In the genomic region with DNA sequence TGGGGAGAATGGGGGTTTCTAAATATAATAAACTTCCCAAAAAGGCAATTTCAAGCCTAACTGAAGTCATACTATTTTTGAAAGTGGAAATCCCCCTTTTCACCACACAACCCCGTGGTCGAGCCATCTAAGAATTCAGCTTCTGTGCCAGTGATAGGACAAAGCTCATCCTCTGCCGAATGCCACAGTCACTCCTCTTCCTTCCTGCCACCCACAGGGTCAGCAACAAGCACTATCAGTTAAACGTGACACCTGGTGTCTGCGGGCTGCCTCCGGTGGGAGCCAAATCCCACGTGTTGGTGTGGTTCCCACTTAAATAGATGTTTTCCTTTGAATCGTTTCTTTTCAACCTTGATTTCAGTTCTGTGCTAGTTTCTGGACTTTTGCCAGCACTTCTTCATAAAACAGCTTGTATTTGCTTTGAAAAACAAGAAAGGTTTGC, we compare ENCODE assay signal across 8 cellular contexts.
DNase-seq lines count a peak whose midpoint lies in the region; ATAC-seq lines count a peak whose summit lies in the region.

No MANE protein-coding gene starts in this region.

- ATAC-seq in GM18511 (IDR thresholded peaks at IDR 0.05; ENCODE audit: unreplicated experiment) (peak; percentile 95), HG02642 (IDR thresholded peaks at IDR 0.05; ENCODE audit: poor library complexity, unreplicated experiment) (peak; percentile 92)
- peak; percentile 98 to 100 for ATAC-seq in naive thymus-derived CD8-positive, alpha-beta T cell

- no peaks in the 10 kb centered on the region for H3K36me3 ChIP-seq in H7 (replicated peaks; ENCODE audit: control insufficient read depth, insufficient read depth, low read length)

- POLR2A ChIA-PET in naive thymus-derived CD8-positive, alpha-beta T cell (lab: Charles Lee) = interaction anchor here (0.9 to 2.0 kb wide), 7 partner anchors 11 to 117 kb away, joined by 3 to 11 read pairs (median 5); a partner anchor contains a TSS

- H3K4me3 Mint-ChIP-seq in naive thymus-derived CD8-positive, alpha-beta T cell = peak overlapping the region; percentile 38 to 81 (median 68)

- no peaks in the 10 kb centered on the region for H3K36me3 Mint-ChIP-seq in naive thymus-derived CD8-positive, alpha-beta T cell

- H3K27me3 Mint-ChIP-seq in naive thymus-derived CD8-positive, alpha-beta T cell = peaks cover 0 to 1% (median 0%) of the 10 kb centered on the region in 5 donors

- no peaks in the 10 kb centered on the region for H3K27me3 ChIP-seq in H7 (ENCODE audit: control insufficient read depth, insufficient read depth, low read length)

- DNase-seq in NK-92 treated with Interleukin-12 subunit alpha and Interleukin-12 subunit beta, amount 100 ng/mL, for 24 hours (lab: John Stamatoyannopoulos, UW) = peak; percentile 71
- DNase-seq in activated T-cell treated with anti-CD3 and anti-CD28 coated beads, Interleukin-2, amount 50 U/mL, for 48 hours = peak; percentile 83 to 84
- peak; percentile 58 to 87 (median 80) for DNase-seq in naive thymus-derived CD8-positive, alpha-beta T cell
- DNase-seq in NCI-H526 treated with DMSO at 0.1 percent for 48 hours (lab: John Stamatoyannopoulos, UW) (no peak), H7 (no peak), middle frontal gyrus (ENCODE audit: extremely low spot score, low spot score) (no peak)

- H3K9me3 Mint-ChIP-seq in naive thymus-derived CD8-positive, alpha-beta T cell = no peaks in the 10 kb centered on the region

- H3K27ac Mint-ChIP-seq in naive thymus-derived CD8-positive, alpha-beta T cell = peak overlapping the region; percentile 59 to 97 (median 92)

- no peak overlapping the region for H3K4me3 ChIP-seq in H7 (ENCODE audit: insufficient read depth, low read depth, low read length)

- peaks cover 17 to 52% (median 43%) of the 10 kb centered on the region in 4 donors for H3K4me1 Mint-ChIP-seq in naive thymus-derived CD8-positive, alpha-beta T cell

Comparison
In these comparisons a context has a peak if more than half of its experiments do, and no peak if none do; other contexts are left out.
1. DNase-seq: peak in NK-92 treated with Interleukin-12 subunit alpha and Interleukin-12 subunit beta, amount 100 ng/mL, for 24 hours (single experiment), activated T-cell treated with anti-CD3 and anti-CD28 coated beads, Interleukin-2, amount 50 U/mL, for 48 hours (2 of 2) and naive thymus-derived CD8-positive, alpha-beta T cell (10 of 10); none in NCI-H526 treated with DMSO at 0.1 percent for 48 hours (single experiment), H7 (single experiment) and middle frontal gyrus (single experiment).
2. Peak in every context shown above with its lines, with median percentiles within 50 percentile points of each other: ATAC-seq.